In genomic region chr1:24341260-24341659, GRCh38 we compare ENCODE assay signal across 1 cellular context.
TF ChIP-seq lines count a peak whose summit lies in the region.

No MANE protein-coding gene starts in this region.

TF ChIP-seq in IMR-90, 13 proteins besides CTCF, POLR2A, EP300 and RAD21:
- TF ChIP-seq MXI1 (IDR thresholded peaks at IDR 0.05; ENCODE audit: borderline replicate concordance, low read depth, low read length) (no peak), BHLHE40 (IDR thresholded peaks at IDR 0.05; ENCODE audit: low read depth, low read length) (no peak), ELK1 (IDR thresholded peaks at IDR 0.05; ENCODE audit: borderline replicate concordance, low read depth, low read length) (no peak), RFX5 (IDR thresholded peaks at IDR 0.05; ENCODE audit: low read depth, low read length) (no peak), SMC3 (IDR thresholded peaks at IDR 0.05; ENCODE audit: low read depth, low read length) (no peak), MAZ (IDR thresholded peaks at IDR 0.05; ENCODE audit: borderline replicate concordance, low read depth, low read length) (no peak)
TF ChIP-seq in IMR-90: peak in this region for 0.
